Comparison of ENCODE assay signal across 10 cellular contexts in genomic region chr19:2661615-2662014, GRCh38. TPM values are rescaled to one million over a fixed set of nuclear protein-coding genes. Genes with fewer than 3 reads are reported as not detected.
A peak's percentile ranks its signal among the peaks of the same experiment; 100 is the strongest.
DNase-seq lines count a peak whose midpoint lies in the region; ATAC-seq lines count a peak whose summit lies in the region.
"Had no signal": no experiment of that assay in that cellular context is flagged by ENCODE, and none has a peak within 500 bp of the region (broad histone marks: within the 10 kb centered on the region; RNA-seq: fewer than 3 reads in every experiment).

No MANE protein-coding gene starts in this region.

- DNase-seq in activated CD4-positive, alpha-beta T cell treated with anti-CD3 and anti-CD28 coated beads for 48 hours: peak; percentile 58
- DNase-seq in activated CD4-positive, alpha-beta T cell treated with anti-CD3 and anti-CD28 coated beads for 1 hour: no peak
- peak; percentile 62 for DNase-seq in HT-29 (ENCODE audit: low spot score)
- DNase-seq in UCSD-AML1 (lab: John Stamatoyannopoulos, UW; ENCODE audit: unreplicated experiment): peak; percentile 19
- DNase-seq in naive B cell: no peak
- DNase-seq in stimulated activated naive CD4-positive, alpha-beta T cell treated with Interleukin-2 at 50 U/mL for 16 hours (lab: John Stamatoyannopoulos, UW): no peak
- no peak for DNase-seq in SHP77 (lab: John Stamatoyannopoulos, UW)
- DNase-seq: naive thymus-derived CD4-positive, alpha-beta T cell; NCI-H2029 had no signal

- no peaks in the 10 kb centered on the region for H3K27me3 Mint-ChIP-seq in naive B cell
- H3K27me3 Mint-ChIP-seq: naive thymus-derived CD4-positive, alpha-beta T cell had no signal

- H3K4me1 Mint-ChIP-seq in naive B cell: peaks cover 34 to 62% (median 59%) of the 10 kb centered on the region in 3 donors
- H3K4me1 Mint-ChIP-seq: naive thymus-derived CD4-positive, alpha-beta T cell had no signal

- H3K9me3 Mint-ChIP-seq in naive B cell: peaks cover 0 to 11% (median 2%) of the 10 kb centered on the region in 7 donors

- H3K4me3 Mint-ChIP-seq in naive B cell: peak overlapping the region in 1 of 8 donors; percentile 63
- H3K4me3 Mint-ChIP-seq: naive thymus-derived CD4-positive, alpha-beta T cell had no signal

- H3K36me3 Mint-ChIP-seq in naive B cell: peaks cover 5 to 10% of the 10 kb centered on the region in 2 donors

- ATAC-seq in naive B cell (ENCODE audit: low read depth in 2 of 2) (no peak), HG02571 (IDR thresholded peaks at IDR 0.05; ENCODE audit: unreplicated experiment) (no peak)
- ATAC-seq: naive thymus-derived CD4-positive, alpha-beta T cell had no signal

- H3K27ac Mint-ChIP-seq in naive B cell: peak overlapping the region; percentile 76 to 100 (median 93)
- H3K27ac Mint-ChIP-seq: naive thymus-derived CD4-positive, alpha-beta T cell had no signal

RNA-seq across cellular contexts. Expression of gene GNG7, which starts 40.9 kb away (rescaled TPM):
- 0.03 and 0.23 TPM in 2 replicates for total RNA-seq in HT-29 (2014; rRNA removed; shearing (Covaris generic))
- 10 to 100 TPM; 49.1 to 72.0 (median 60.9) TPM for polyA plus RNA-seq in naive B cell (ENCODE audit: low read depth in 6 of 6)

RNA-seq across cellular contexts. Expression of gene DIRAS1, which starts 59.6 kb away (rescaled TPM):
- not detected in 2 replicates for total RNA-seq in HT-29 (2014; rRNA removed; shearing (Covaris generic))
- 1 to 10 TPM in 5 of 6 donors, under 1 TPM in 1; 0.92 to 2.7 (median 1.5) TPM for polyA plus RNA-seq in naive B cell (ENCODE audit: low read depth in 6 of 6)
- polyA plus RNA-seq: naive thymus-derived CD4-positive, alpha-beta T cell had no signal

Comparison
In these comparisons a context has a peak if more than half of its experiments do, and no peak if none do; other contexts are left out.
1. DNase-seq: peak in activated CD4-positive, alpha-beta T cell treated with anti-CD3 and anti-CD28 coated beads for 48 hours (single experiment), HT-29 (single experiment) and UCSD-AML1 (single experiment); none in activated CD4-positive, alpha-beta T cell treated with anti-CD3 and anti-CD28 coated beads for 1 hour (single experiment), naive B cell (single experiment), stimulated activated naive CD4-positive, alpha-beta T cell treated with Interleukin-2 at 50 U/mL for 16 hours (single experiment) and SHP77 (0 of 2).